Comparison of ENCODE assay signal across 10 cellular contexts in the genomic region with DNA sequence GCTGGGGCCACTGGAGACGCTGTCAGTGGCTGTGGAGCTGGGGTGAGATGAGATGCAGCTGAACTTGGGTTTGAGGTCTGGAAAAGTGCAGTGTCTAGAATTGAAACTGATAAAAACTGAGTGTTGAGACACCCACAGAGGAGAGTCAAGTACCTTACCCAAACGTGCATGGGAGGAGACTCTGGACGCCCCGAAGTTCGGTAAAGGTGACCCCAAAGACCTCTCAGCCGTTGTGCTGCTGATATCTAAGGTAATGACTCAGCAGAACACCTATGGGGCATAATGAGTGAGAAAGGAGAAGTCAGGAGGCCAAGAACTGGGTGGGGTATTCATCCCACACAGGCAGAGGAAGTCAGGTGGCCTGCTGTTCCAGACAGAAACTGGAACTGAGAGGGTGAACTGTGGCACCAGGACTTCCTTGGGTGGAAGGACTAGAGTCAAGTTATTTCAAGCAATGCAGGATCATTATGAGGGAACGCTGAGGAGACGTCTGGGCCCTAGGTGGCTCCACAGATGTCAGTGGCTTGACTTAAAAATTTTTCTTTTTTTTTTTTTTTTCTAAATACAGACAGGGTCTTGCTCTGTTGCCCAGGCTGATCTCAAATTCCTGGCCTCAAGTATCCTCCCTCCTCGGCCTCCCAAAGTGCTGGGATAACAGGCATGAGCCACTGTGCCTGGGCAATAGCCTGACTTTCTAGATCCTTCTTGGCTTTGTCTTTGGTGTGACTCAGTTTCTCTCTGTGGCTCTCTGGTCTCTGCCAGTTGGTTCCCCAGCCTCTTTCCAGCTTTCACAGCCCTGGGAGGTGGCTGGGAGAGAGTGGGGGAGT.
DNase-seq lines count a peak whose midpoint lies in the region; ATAC-seq and TF ChIP-seq lines count a peak whose summit lies in the region.
"Had no signal": no experiment of that assay in that cellular context is flagged by ENCODE, and none has a peak within 500 bp of the region (broad histone marks: within the 10 kb centered on the region; RNA-seq: fewer than 3 reads in every experiment).

No MANE protein-coding gene starts in this region.

- no peaks in the 10 kb centered on the region for H3K27me3 ChIP-seq in testis

- peaks cover 4% of the 10 kb centered on the region for H3K27me3 Mint-ChIP-seq in activated naive CD8-positive, alpha-beta T cell treated with anti-CD3 and anti-CD28 coated beads, Interleukin-2, amount 50 U/mL, for 24 hours
- H3K27me3 Mint-ChIP-seq in type B pancreatic cell, result no peaks in the 10 kb centered on the region

- no peak overlapping the region for H3K27ac ChIP-seq in testis
- H3K27ac ChIP-seq: esophagus squamous epithelium had no signal

- no peaks in the 10 kb centered on the region for H3K36me3 ChIP-seq in testis (ENCODE audit: low read depth, missing control alignments)
- H3K36me3 ChIP-seq: esophagus squamous epithelium had no signal

- no peak overlapping the region for H3K4me3 Mint-ChIP-seq in activated naive CD8-positive, alpha-beta T cell treated with anti-CD3 and anti-CD28 coated beads, Interleukin-2, amount 50 U/mL, for 24 hours
- H3K4me3 Mint-ChIP-seq in type B pancreatic cell, result no peak overlapping the region

- H3K4me1 ChIP-seq in testis, result no peaks in the 10 kb centered on the region

- no peak for TF ChIP-seq CTCF in GM12864 (IDR thresholded peaks at IDR 0.05; ENCODE audit: low read depth, low read length, missing control alignments)
- no peak for TF ChIP-seq CTCF in GM20000 (IDR thresholded peaks at IDR 0.05; ENCODE audit: extremely low read depth, missing control alignments)
- no peak for TF ChIP-seq CTCF in testis (IDR thresholded peaks at IDR 0.05)
- no peak for TF ChIP-seq CTCF in type B pancreatic cell (conservative IDR thresholded peaks at IDR 0.05)

- ATAC-seq in HG03442 (IDR thresholded peaks at IDR 0.05; ENCODE audit: unreplicated experiment), result peak; percentile 79
- peak; percentile 57 for ATAC-seq in activated naive CD8-positive, alpha-beta T cell treated with anti-CD3 and anti-CD28 coated beads, Interleukin-2, amount 50 U/mL, for 24 hours
- ATAC-seq in HG03095 (IDR thresholded peaks at IDR 0.05; ENCODE audit: unreplicated experiment), result no peak

- WGBS in testis, 2 donors, result 76 to 78% methylated on average over 9 of the region's 9 CpGs

- no peaks in the 10 kb centered on the region for H3K36me3 Mint-ChIP-seq in activated naive CD8-positive, alpha-beta T cell treated with anti-CD3 and anti-CD28 coated beads, Interleukin-2, amount 50 U/mL, for 24 hours (ENCODE audit: low read depth)
- H3K36me3 Mint-ChIP-seq in type B pancreatic cell, result no peaks in the 10 kb centered on the region

- peaks cover 12% of the 10 kb centered on the region for H3K4me1 Mint-ChIP-seq in activated naive CD8-positive, alpha-beta T cell treated with anti-CD3 and anti-CD28 coated beads, Interleukin-2, amount 50 U/mL, for 24 hours
- peaks cover 5% of the 10 kb centered on the region for H3K4me1 Mint-ChIP-seq in type B pancreatic cell (ENCODE audit: unreplicated experiment)

- intact Hi-C loops in testis (cut with DNase I; ENCODE audit: low total_unique reads), result no loop called here

- H3K9me3 Mint-ChIP-seq in activated naive CD8-positive, alpha-beta T cell treated with anti-CD3 and anti-CD28 coated beads, Interleukin-2, amount 50 U/mL, for 24 hours, result no peaks in the 10 kb centered on the region
- H3K9me3 Mint-ChIP-seq in type B pancreatic cell, result no peaks in the 10 kb centered on the region

- H3K4me3 ChIP-seq in GM12864 (ENCODE audit: low read depth, low read length) (peak overlapping the region; percentile 1; the same call in 1 of the 2 replicates), testis (no peak overlapping the region)
- H3K4me3 ChIP-seq: esophagus squamous epithelium had no signal

- no peak for TF ChIP-seq POLR2A in testis (IDR thresholded peaks at IDR 0.05)

- DNase-seq in GM12864 (ENCODE audit: low read depth), result peak; percentile 86
- DNase-seq in GM20000 (ENCODE audit: low spot score), result peak; percentile 32
- peak; percentile 10 for DNase-seq in activated naive CD8-positive, alpha-beta T cell treated with anti-CD3 and anti-CD28 coated beads, Interleukin-2, amount 50 U/mL, for 24 hours
- DNase-seq in testis, result no peak
- DNase-seq in type B pancreatic cell (ENCODE audit: extremely low spot score, unreplicated experiment), result no peak
- no peak for DNase-seq in activated effector memory CD4-positive, alpha-beta T cell treated with anti-CD3 and anti-CD28 coated beads, Interleukin-2, amount 50 U/mL, for 16 hours
- DNase-seq: DND-41, esophagus squamous epithelium had no signal

- no peaks in the 10 kb centered on the region for H3K9me3 ChIP-seq in testis
- H3K9me3 ChIP-seq: esophagus squamous epithelium had no signal

- H3K27ac Mint-ChIP-seq in activated naive CD8-positive, alpha-beta T cell treated with anti-CD3 and anti-CD28 coated beads, Interleukin-2, amount 50 U/mL, for 24 hours, result peak overlapping the region; percentile 1
- no peak overlapping the region for H3K27ac Mint-ChIP-seq in type B pancreatic cell

Comparison
In these comparisons a context has a peak if more than half of its experiments do, and no peak if none do; other contexts are left out.
1. DNase-seq: peak in GM12864 (single experiment), GM20000 (single experiment) and activated naive CD8-positive, alpha-beta T cell treated with anti-CD3 and anti-CD28 coated beads, Interleukin-2, amount 50 U/mL, for 24 hours (single experiment); none in testis (single experiment), type B pancreatic cell (single experiment) and activated effector memory CD4-positive, alpha-beta T cell treated with anti-CD3 and anti-CD28 coated beads, Interleukin-2, amount 50 U/mL, for 16 hours (single experiment).